Comparison of ENCODE assay signal across 1 cellular context in genomic region chr1:19329611-19330010, GRCh38.
TF ChIP-seq lines count a peak whose summit lies in the region.

No MANE protein-coding gene starts in this region.

TF ChIP-seq in endothelial cell of umbilical vein, 7 proteins besides CTCF, POLR2A, EP300 and RAD21:
- TF ChIP-seq MAX (IDR thresholded peaks at IDR 0.05; ENCODE audit: insufficient read depth, insufficient read length) (no peak), GATA2 (IDR thresholded peaks at IDR 0.05; ENCODE audit: insufficient read depth, insufficient read length, low read depth, low read length) (no peak), MYC (IDR thresholded peaks at IDR 0.05; ENCODE audit: low read depth, low read length) (no peak), EZH2 (IDR thresholded peaks at IDR 0.05; ENCODE audit: borderline replicate concordance, low read depth, low read length, severe bottlenecking) (no peak)
